In the genomic region with DNA sequence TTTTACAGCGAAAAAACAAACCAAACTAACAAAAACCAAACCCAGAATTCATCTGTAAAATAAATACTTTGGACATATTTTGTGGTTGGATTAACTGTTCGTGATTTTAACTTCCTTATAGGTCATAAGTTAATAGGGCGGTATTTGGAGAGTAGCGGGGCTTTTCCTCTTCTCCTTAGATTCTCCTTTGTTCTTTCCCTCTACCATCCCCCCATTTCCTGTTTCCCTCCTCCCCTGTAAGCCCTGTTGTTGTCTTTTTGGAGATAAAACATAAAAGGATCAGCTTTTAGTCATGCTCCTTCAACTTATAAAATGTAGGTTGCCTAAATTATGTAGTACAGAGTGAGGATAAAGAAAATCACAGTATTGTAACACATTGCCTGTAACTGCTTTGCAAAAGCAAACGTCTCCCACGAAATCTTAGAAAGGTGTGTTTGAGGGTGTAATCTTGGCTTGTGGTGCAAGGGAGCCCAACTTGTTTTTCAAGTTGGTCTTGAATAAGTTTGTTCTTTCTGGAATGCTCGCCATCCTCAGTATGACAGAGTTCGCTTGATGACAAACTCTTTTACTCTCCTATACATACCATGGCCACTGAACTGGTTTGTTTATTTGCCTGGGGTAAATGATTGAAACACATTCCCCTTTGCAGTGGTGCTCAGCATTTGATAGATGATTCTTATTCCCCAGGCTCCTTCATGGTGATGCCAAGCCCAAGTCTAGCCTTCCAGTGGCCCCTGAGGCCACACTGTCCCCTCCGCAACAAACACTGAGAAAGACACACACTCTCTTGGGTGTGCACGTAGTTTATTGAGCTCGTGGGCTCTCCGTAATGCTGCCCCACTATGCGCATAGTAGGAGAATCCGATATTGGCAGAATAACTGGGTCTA, we compare ENCODE assay signal across 9 cellular contexts. TPM values are rescaled to one million over a fixed set of nuclear protein-coding genes. Genes with fewer than 3 reads are reported as not detected.
DNase-seq lines count a peak whose midpoint lies in the region; ATAC-seq and TF ChIP-seq lines count a peak whose summit lies in the region.
"Had no signal": no experiment of that assay in that cellular context is flagged by ENCODE, and none has a peak within 500 bp of the region (broad histone marks: within the 10 kb centered on the region; RNA-seq: fewer than 3 reads in every experiment).

No MANE protein-coding gene starts in this region.

- no peaks in the 10 kb centered on the region for H3K9me3 Mint-ChIP-seq in osteocyte (ENCODE audit: unreplicated experiment)
- H3K9me3 Mint-ChIP-seq in CD8-positive, alpha-beta T cell: no peaks in the 10 kb centered on the region

- intact Hi-C loops in CD8-positive, alpha-beta T cell (cut with DNase I, micrococcal nuclease): no loop called here

- H3K27me3 ChIP-seq in CD8-positive, alpha-beta T cell (ENCODE audit: insufficient read depth, low read length): peaks cover 26% of the 10 kb centered on the region

- POLR2A ChIA-PET in CD8-positive, alpha-beta T cell (lab: Charles Lee): no interaction called here

- DNase-seq in EH (ENCODE audit: low read depth) (peak; percentile 62), NCI-H748 (lab: John Stamatoyannopoulos, UW; ENCODE audit: unreplicated experiment) (peak; percentile 81), epithelial cell of proximal tubule (ENCODE audit: low read depth) (peak; percentile 81), osteocyte (ENCODE audit: extremely low spot score, unreplicated experiment) (no peak), GF-D8 (lab: John Stamatoyannopoulos, UW) (no peak)
- DNase-seq in activated naive CD4-positive, alpha-beta T cell treated with Interleukin-2 at 50 U/mL for 16 hours: no peak
- DNase-seq in CD8-positive, alpha-beta T cell: no peak
- DNase-seq: T-helper 9 cell had no signal

- CTCF ChIA-PET in CD8-positive, alpha-beta T cell (lab: Charles Lee): no interaction called here

- no peaks in the 10 kb centered on the region for H3K36me3 Mint-ChIP-seq in osteocyte (ENCODE audit: unreplicated experiment)
- no peaks in the 10 kb centered on the region for H3K36me3 Mint-ChIP-seq in CD8-positive, alpha-beta T cell

- peak overlapping the region; percentile 20 for H3K4me3 Mint-ChIP-seq in osteocyte (ENCODE audit: unreplicated experiment)
- H3K4me3 Mint-ChIP-seq in CD8-positive, alpha-beta T cell: no peak overlapping the region

- peak overlapping the region; percentile 91 for H3K27ac Mint-ChIP-seq in osteocyte (ENCODE audit: unreplicated experiment)
- H3K27ac Mint-ChIP-seq in CD8-positive, alpha-beta T cell: no peak overlapping the region

- TF ChIP-seq CTCF in epithelial cell of proximal tubule (conservative IDR thresholded peaks at IDR 0.05; ENCODE audit: low read depth, low read length) (no peak), osteocyte (IDR thresholded peaks at IDR 0.05) (no peak)
- TF ChIP-seq CTCF in CD8-positive, alpha-beta T cell (IDR thresholded peaks at IDR 0.05): no peak

- no peak overlapping the region for H3K4me3 ChIP-seq in epithelial cell of proximal tubule (ENCODE audit: low read depth, low read length)
- H3K4me3 ChIP-seq in CD8-positive, alpha-beta T cell (ENCODE audit: low read depth, low read length): no peak overlapping the region

- H3K27me3 Mint-ChIP-seq in osteocyte (ENCODE audit: unreplicated experiment): no peaks in the 10 kb centered on the region
- H3K27me3 Mint-ChIP-seq in CD8-positive, alpha-beta T cell (ENCODE audit: low read depth): peaks cover 68% of the 10 kb centered on the region

- ATAC-seq in HG02588 (IDR thresholded peaks at IDR 0.05; ENCODE audit: unreplicated experiment): no peak
- ATAC-seq in CD8-positive, alpha-beta T cell: no peak

- H3K36me3 ChIP-seq in CD8-positive, alpha-beta T cell (ENCODE audit: insufficient read depth, low read length): no peaks in the 10 kb centered on the region

- peaks cover 5% of the 10 kb centered on the region for H3K4me1 ChIP-seq in CD8-positive, alpha-beta T cell (ENCODE audit: insufficient read depth, low read length)

- H3K9me3 ChIP-seq in CD8-positive, alpha-beta T cell (ENCODE audit: low read length): no peaks in the 10 kb centered on the region

- no peak overlapping the region for H3K27ac ChIP-seq in CD8-positive, alpha-beta T cell (ENCODE audit: low read depth, low read length)

- peaks cover 87% of the 10 kb centered on the region for H3K4me1 Mint-ChIP-seq in osteocyte (ENCODE audit: unreplicated experiment)
- peaks cover 5% of the 10 kb centered on the region for H3K4me1 Mint-ChIP-seq in CD8-positive, alpha-beta T cell (ENCODE audit: low read depth)

RNA-seq across cellular contexts. Expression of a gene that starts 49.4 kb away (rescaled TPM):
- total RNA-seq in epithelial cell of proximal tubule (61.9 and 70.2 TPM in 2 replicates), osteocyte (152 and 154 TPM in 2 replicates)
- total RNA-seq in CD8-positive, alpha-beta T cell: not detected

Comparison
In these comparisons a context has a peak if more than half of its experiments do, and no peak if none do; other contexts are left out.
1. DNase-seq: peak in EH (single experiment), NCI-H748 (single experiment) and epithelial cell of proximal tubule (single experiment); none in osteocyte (single experiment), activated naive CD4-positive, alpha-beta T cell treated with Interleukin-2 at 50 U/mL for 16 hours (single experiment), GF-D8 (single experiment) and CD8-positive, alpha-beta T cell (0 of 7).
2. RNA of a gene that starts 49.4 kb away (total RNA-seq): 152 to 154 TPM in osteocyte and 61.9 to 70.2 TPM in epithelial cell of proximal tubule; not detected in CD8-positive, alpha-beta T cell; every median in the first group is over 10 times any median in the second.